8 cellular contexts compared by ENCODE assay signal in the genomic region with DNA sequence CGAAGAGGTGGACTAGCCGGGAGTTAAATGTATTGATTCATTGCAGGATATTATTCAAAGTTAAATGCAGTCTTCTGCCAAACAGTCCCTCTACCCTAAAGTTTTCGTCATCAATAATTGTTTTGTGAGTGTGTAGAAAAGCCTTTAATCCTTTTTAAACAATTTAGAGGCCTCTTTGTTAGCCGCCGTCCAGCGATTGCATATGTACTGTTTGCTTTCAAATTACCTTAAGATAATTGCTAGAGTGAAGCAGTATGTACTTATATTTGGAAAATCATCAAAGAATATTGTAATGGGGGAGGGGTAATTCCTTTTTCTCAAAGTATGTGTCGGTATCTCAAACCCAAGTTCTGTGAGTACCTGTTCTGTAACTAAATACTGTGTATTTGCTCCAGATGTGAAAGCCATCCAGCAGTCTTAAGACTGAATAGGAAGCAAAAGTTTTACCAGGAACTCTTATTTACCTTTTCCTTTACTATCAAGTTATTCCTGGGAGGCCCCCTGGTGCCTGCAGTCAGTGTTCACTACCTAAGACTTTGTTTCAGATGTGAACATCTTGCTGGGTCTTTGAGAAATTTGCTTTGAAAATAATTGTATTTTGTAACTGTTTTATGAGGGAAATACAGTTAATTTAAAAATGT. TPM values are rescaled to one million over a fixed set of nuclear protein-coding genes. Genes with fewer than 3 reads are reported as not detected.
DNase-seq lines count a peak whose midpoint lies in the region; ATAC-seq and TF ChIP-seq lines count a peak whose summit lies in the region.

No MANE protein-coding gene starts in this region.

- DNase-seq in DMS153 (lab: John Stamatoyannopoulos, UW): peak; percentile 11
- peak in 28 of 34 experiments; percentile 11 to 56 (median 41) for DNase-seq in T-cell
- DNase-seq in brain microvascular endothelial cell: peak; percentile 66
- DNase-seq in islet precursor cell: peak; percentile 66
- DNase-seq in stimulated activated CD4-positive, alpha-beta T cell treated with anti-CD3 and anti-CD28 coated beads, Interleukin-12 subunit alpha, Interleukin-12 subunit beta, amount 100 ng/mL, for 4 hours: peak; percentile 37
- DNase-seq in ecto neural progenitor cell (ENCODE audit: low spot score): no peak

- H3K27ac Mint-ChIP-seq in T-cell: peak overlapping the region; percentile 93 to 95

- H4K20me1 ChIP-seq in KMS-11 (ENCODE audit: insufficient read depth): peaks cover 39% of the 10 kb centered on the region

- no peaks in the 10 kb centered on the region for H3K27me3 ChIP-seq in KMS-11 (ENCODE audit: insufficient read depth, low read depth)
- H3K27me3 ChIP-seq in brain microvascular endothelial cell (replicated peaks): no peaks in the 10 kb centered on the region

- H3K27ac ChIP-seq in KMS-11 (peak overlapping the region; percentile 99; the same call in 1 of the 2 replicates), brain microvascular endothelial cell (peak overlapping the region; percentile 95)

- POLR2A ChIA-PET in T-cell (lab: Charles Lee): interaction anchor here (0.7 to 2.7 kb wide), 4 partner anchors 10 to 160 kb away, joined by 3 to 16 read pairs (median 3); no protein-coding TSS in a partner anchor

- H3K4me2 ChIP-seq in KMS-11: peak overlapping the region; percentile 59

- H3K9ac ChIP-seq in KMS-11: peak overlapping the region; percentile 97; the same call in 1 of the 2 replicates

- H3K36me3 ChIP-seq in KMS-11 (ENCODE audit: insufficient read depth) (no peaks in the 10 kb centered on the region), brain microvascular endothelial cell (replicated peaks) (peaks cover 4% of the 10 kb centered on the region)

- H3K4me3 ChIP-seq in KMS-11 (IDR thresholded peaks at IDR 0.05; ENCODE audit: insufficient read depth, low read depth, low read length): peak overlapping the region; percentile 6
- H3K4me3 ChIP-seq in brain microvascular endothelial cell (ENCODE audit: low read depth, low read length): peak overlapping the region; percentile 94

- CTCF ChIA-PET in T-cell (lab: Charles Lee): interaction anchor here in 1 of 2 donors (7.0 kb wide), 1 partner anchor 158 kb away, joined by 45 read pairs; no protein-coding TSS in a partner anchor

- ATAC-seq in T-cell (replicated peaks in 1 of 4) (no peak), GM18873 (IDR thresholded peaks at IDR 0.05; ENCODE audit: low FRiP score, unreplicated experiment) (no peak)

- peaks cover 67 to 74% (median 70%) of the 10 kb centered on the region in 3 donors for H3K4me1 Mint-ChIP-seq in T-cell

- H3K4me1 ChIP-seq in KMS-11 (ENCODE audit: low read depth, poor library complexity, severe bottlenecking): peaks cover 60% of the 10 kb centered on the region

- H3K27me3 Mint-ChIP-seq in T-cell: no peaks in the 10 kb centered on the region

- no peaks in the 10 kb centered on the region for H3K9me3 Mint-ChIP-seq in T-cell

- H3K36me3 Mint-ChIP-seq in T-cell: peaks cover 8% of the 10 kb centered on the region

- TF ChIP-seq CTCF in KMS-11 (conservative IDR thresholded peaks at IDR 0.05; ENCODE audit: low read depth, low read length) (peak; percentile 53), brain microvascular endothelial cell (IDR thresholded peaks at IDR 0.05; ENCODE audit: low read depth, low read length, missing control alignments) (peak; percentile 75)

- H3K4me3 Mint-ChIP-seq in T-cell: peak overlapping the region; percentile 94 to 97 (median 95)

- in situ Hi-C loops in brain microvascular endothelial cell (cut with HindIII; ENCODE audit: low pct_ligation_motif_present, low sequenced_read_pairs): no loop called here

- H3K79me2 ChIP-seq in KMS-11 (ENCODE audit: insufficient read depth, low read depth): peaks cover 78% of the 10 kb centered on the region

- no peak overlapping the region for H2AFZ ChIP-seq in KMS-11 (ENCODE audit: low read depth)

RNA-seq across cellular contexts. Expression of a gene that starts 1.5 kb away (rescaled TPM):
- total RNA-seq in T-cell: 100 to 1,000 TPM; 182 to 233 (median 190) TPM

RNA-seq across cellular contexts. Expression of a gene that starts 57.5 kb away (rescaled TPM):
- 10 to 100 TPM in 2 of 5 donors, 1 to 10 TPM in 3; 2.2 to 13.3 (median 3.0) TPM for total RNA-seq in T-cell
